1 cellular context compared by ENCODE assay signal in genomic region chr21:43723648-43724047, GRCh38.
TF ChIP-seq lines count a peak whose summit lies in the region.

No MANE protein-coding gene starts in this region.

TF ChIP-seq in H1, 55 proteins besides CTCF, POLR2A, EP300 and RAD21:
- TF ChIP-seq POLR2AphosphoS5 (IDR thresholded peaks at IDR 0.05; ENCODE audit: low read depth, low read length): 0 out of 2 replicates have a peak, but pooled peaks have one; percentile 32
- TF ChIP-seq CBX8 (IDR thresholded peaks at IDR 0.05; ENCODE audit: borderline replicate concordance, low read depth, low read length): no peak
